In the genomic region with DNA sequence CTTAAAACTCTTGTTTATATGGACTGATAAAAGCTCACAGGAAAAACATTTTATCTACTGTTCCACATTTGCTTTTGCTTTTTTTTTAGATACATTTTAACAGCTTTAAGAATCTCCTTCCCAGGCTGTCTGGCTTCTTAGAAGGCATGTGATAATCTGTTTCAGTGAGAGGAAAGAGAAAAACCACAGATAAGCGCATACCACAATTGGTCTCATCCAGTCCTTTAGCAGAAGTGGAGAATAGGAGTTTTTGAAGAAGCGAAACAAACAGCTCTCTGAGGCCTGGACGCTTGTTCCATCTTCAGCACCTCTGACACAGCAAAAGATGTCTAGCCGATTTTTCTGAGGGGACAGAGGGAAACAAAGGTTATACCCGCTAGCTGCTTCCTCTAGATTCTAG, we compare ENCODE assay signal across 8 cellular contexts. TPM values are rescaled to one million over a fixed set of nuclear protein-coding genes. Genes with fewer than 3 reads are reported as not detected.
DNase-seq lines count a peak whose midpoint lies in the region; ATAC-seq lines count a peak whose summit lies in the region.

No MANE protein-coding gene starts in this region.

- H3K27me3 ChIP-seq in CD4-positive, alpha-beta memory T cell (ENCODE audit: insufficient read depth, low read length): no peaks in the 10 kb centered on the region

- peak; percentile 55 for ATAC-seq in GM21515 (IDR thresholded peaks at IDR 0.05; ENCODE audit: unreplicated experiment)

- peaks cover 29 to 43% (median 36%) of the 10 kb centered on the region in 4 donors for H3K4me1 Mint-ChIP-seq in CD4-positive, alpha-beta memory T cell

- H3K9me3 ChIP-seq in CD4-positive, alpha-beta memory T cell (ENCODE audit: control insufficient read depth in 1 of 2, low read length in 2 of 2): no peaks in the 10 kb centered on the region

- H3K27ac Mint-ChIP-seq in CD4-positive, alpha-beta memory T cell: peak overlapping the region; percentile 71 to 96 (median 90)

- H3K9me3 Mint-ChIP-seq in CD4-positive, alpha-beta memory T cell: no peaks in the 10 kb centered on the region

- DNase-seq in CD4-positive, alpha-beta memory T cell: peak in 4 of 5 donors; percentile 32 to 50 (median 44)
- DNase-seq in NOMO-1 treated with dmso at 0.1 percent for 144 hours (lab: John Stamatoyannopoulos, UW; ENCODE audit: unreplicated experiment): peak; percentile 90
- DNase-seq in globus pallidus (ENCODE audit: low spot score): peak; percentile 65
- DNase-seq in NCI-H1092 (lab: John Stamatoyannopoulos, UW): no peak
- no peak for DNase-seq in posterior cingulate gyrus
- DNase-seq in activated gamma-delta T cell treated with Interleukin-2 at 50 U/mL for 16 hours: no peak
- DNase-seq in activated effector memory CD4-positive, alpha-beta T cell treated with Interleukin-2 at 50 U/mL for 16 hours: no peak

- no peaks in the 10 kb centered on the region for H3K27me3 Mint-ChIP-seq in CD4-positive, alpha-beta memory T cell

- peaks cover 64% of the 10 kb centered on the region for H3K36me3 ChIP-seq in CD4-positive, alpha-beta memory T cell (ENCODE audit: insufficient read depth, low read length)

- H3K4me3 ChIP-seq in CD4-positive, alpha-beta memory T cell (ENCODE audit: low read length in 2 of 2): no peak overlapping the region

- intact Hi-C loops in CD4-positive, alpha-beta memory T cell (cut with micrococcal nuclease): loop anchor here (1.0 kb wide), 1 partner anchor 46 kb away; no protein-coding TSS in a partner anchor
- intact Hi-C loops in posterior cingulate gyrus (cut with DNase I): no loop called here

- H3K36me3 Mint-ChIP-seq in CD4-positive, alpha-beta memory T cell: peaks cover 54 to 80% of the 10 kb centered on the region in 2 donors

- peak overlapping the region; percentile 21 to 86 (median 72) for H3K4me3 Mint-ChIP-seq in CD4-positive, alpha-beta memory T cell

- peaks cover 36% of the 10 kb centered on the region for H3K4me1 ChIP-seq in CD4-positive, alpha-beta memory T cell (ENCODE audit: insufficient read depth, low read length)

- H3K27ac ChIP-seq in CD4-positive, alpha-beta memory T cell (ENCODE audit: low read depth, low read length): peak overlapping the region; percentile 45

- CTCF ChIA-PET in CD4-positive, alpha-beta memory T cell (lab: Charles Lee; ENCODE audit: partially characterized antibody): interaction anchor here (1.0 to 4.2 kb wide), 8 partner anchors 10 to 47 kb away, joined by 3 to 27 read pairs (median 6); no protein-coding TSS in a partner anchor

- POLR2A ChIA-PET in CD4-positive, alpha-beta memory T cell (lab: Charles Lee; ENCODE audit: partially characterized antibody): interaction anchor here (0.9 to 1.9 kb wide), 9 partner anchors 9 to 47 kb away, joined by 3 to 6 read pairs (median 5); a partner anchor contains a TSS

RNA-seq across cellular contexts. Expression of a gene that starts 37.6 kb away (rescaled TPM):
- 10 to 100 TPM; 56.6 TPM for total RNA-seq in CD4-positive, alpha-beta memory T cell
- 10 to 100 TPM; 42.7 to 45.8 TPM for polyA plus RNA-seq in CD4-positive, alpha-beta memory T cell

RNA-seq across cellular contexts. Expression of a gene that starts 45.4 kb away (rescaled TPM):
- total RNA-seq in CD4-positive, alpha-beta memory T cell: 10 to 100 TPM; 62.9 to 64.5 TPM
- 10 to 100 TPM; 14.0 to 21.9 TPM for polyA plus RNA-seq in CD4-positive, alpha-beta memory T cell

Comparison
In these comparisons a context has a peak if more than half of its experiments do, and no peak if none do; other contexts are left out.
1. DNase-seq: peak in CD4-positive, alpha-beta memory T cell (4 of 5), NOMO-1 treated with dmso at 0.1 percent for 144 hours (single experiment) and globus pallidus (single experiment); none in NCI-H1092 (single experiment), posterior cingulate gyrus (0 of 10), activated gamma-delta T cell treated with Interleukin-2 at 50 U/mL for 16 hours (single experiment) and activated effector memory CD4-positive, alpha-beta T cell treated with Interleukin-2 at 50 U/mL for 16 hours (single experiment).